ENCODE assay signal across 14 cellular contexts in genomic region chr6:38162493-38163185, GRCh38.
DNase-seq lines count a peak whose midpoint lies in the region; ATAC-seq and TF ChIP-seq lines count a peak whose summit lies in the region.
"Had no signal": no experiment of that assay in that cellular context is flagged by ENCODE, and none has a peak within 500 bp of the region (broad histone marks: within the 10 kb centered on the region; RNA-seq: fewer than 3 reads in every experiment).

No MANE protein-coding gene starts in this region.

- H3K36me3 ChIP-seq in HCT116 (ENCODE audit: control insufficient read depth in 1 of 2, insufficient read depth in 2 of 2, low read length in 2 of 2): no peaks in the 10 kb centered on the region
- H3K36me3 ChIP-seq in SK-N-MC (ENCODE audit: insufficient read depth, low read length): no peaks in the 10 kb centered on the region
- peaks cover 7 to 9% of the 10 kb centered on the region in 2 experiments for H3K36me3 ChIP-seq in trophoblast cell (ENCODE audit: control insufficient read depth in 1 of 2, insufficient read depth in 2 of 2, low read length in 2 of 2)
- no peaks in the 10 kb centered on the region for H3K36me3 ChIP-seq in PC-9 (ENCODE audit: low read depth)
- H3K36me3 ChIP-seq in mammary epithelial cell (ENCODE audit: insufficient read depth, low read length): no peaks in the 10 kb centered on the region
- H3K36me3 ChIP-seq: HAP-1 had no signal

- H3K9ac ChIP-seq in HCT116 (ENCODE audit: low read length) (no peak overlapping the region), SK-N-MC (ENCODE audit: insufficient read length) (no peak overlapping the region), trophoblast cell (ENCODE audit: low read length) (no peak overlapping the region), mammary epithelial cell (ENCODE audit: insufficient read depth, low read length) (no peak overlapping the region)
- H3K9ac ChIP-seq: BLaER1 treated with 17β-estradiol and CSF1 and Interleukin-3, amounts not matched to agents 10 nM and 100 nM had no signal

- H3K27ac ChIP-seq in HCT116 (ENCODE audit: low read depth, low read length) (no peak overlapping the region), SK-N-MC (0 out of 2 replicates have a peak overlapping the region, but pooled peaks have one; percentile 16), trophoblast cell (ENCODE audit: low read depth, low read length) (no peak overlapping the region), PC-9 (no peak overlapping the region), mammary epithelial cell (ENCODE audit: insufficient read depth, low read depth, low read length) (no peak overlapping the region)
- H3K27ac ChIP-seq: BLaER1 treated with 17β-estradiol and CSF1 and Interleukin-3, amounts not matched to agents 10 nM and 100 nM had no signal

- H3K27me3 ChIP-seq in HCT116 (ENCODE audit: insufficient read depth, low read length): no peaks in the 10 kb centered on the region
- no peaks in the 10 kb centered on the region for H3K27me3 ChIP-seq in trophoblast cell (ENCODE audit: insufficient read depth, low read length)
- no peaks in the 10 kb centered on the region for H3K27me3 ChIP-seq in PC-9 (ENCODE audit: insufficient read depth, low read depth)
- H3K27me3 ChIP-seq in mammary epithelial cell (ENCODE audit: insufficient read depth, low read length): no peaks in the 10 kb centered on the region
- H3K27me3 ChIP-seq: BLaER1 treated with 17β-estradiol and CSF1 and Interleukin-3, amounts not matched to agents 10 nM and 100 nM had no signal

- H3K9me3 Mint-ChIP-seq in glutamatergic neuron (ENCODE audit: unreplicated experiment) (peaks cover 13% of the 10 kb centered on the region), T-cell (peaks cover 0 to 5% (median 0%) of the 10 kb centered on the region in 3 donors)

- BruUV-seq in HCT116 (replicated peaks; lab: Mats Ljungman, UMichigan) (no TSS peak), PC-9 (replicated peaks; lab: Mats Ljungman, UMichigan) (no TSS peak), mammary epithelial cell (replicated peaks; lab: Mats Ljungman, UMichigan) (no TSS peak)

- no peak overlapping the region for H2BK12ac ChIP-seq in trophoblast cell (ENCODE audit: low read length)

- H3K23ac ChIP-seq in trophoblast cell (ENCODE audit: low read length): peak overlapping the region; percentile 6

- H3K4me3 ChIP-seq in HCT116 (replicated peaks in 1 of 2; ENCODE audit: low read depth in 1 of 2, low read length in 2 of 2) (no peak overlapping the region), SK-N-MC (no peak overlapping the region), trophoblast cell (ENCODE audit: low read depth, low read length) (no peak overlapping the region), PC-9 (no peak overlapping the region), mammary epithelial cell (replicated peaks in 1 of 3; ENCODE audit: insufficient read depth in 1 of 3, low read depth in 2 of 3, low read length in 3 of 3) (no peak overlapping the region)
- H3K4me3 ChIP-seq: BLaER1 treated with 17β-estradiol and CSF1 and Interleukin-3, amounts not matched to agents 10 nM and 100 nM; HAP-1 had no signal

- CTCF ChIA-PET in HCT116 (lab: Charles Lee) (no interaction called here), T-cell (lab: Charles Lee) (no interaction called here), PC-9 (lab: Charles Lee) (no interaction called here), mammary epithelial cell (lab: Charles Lee; ENCODE audit: low non-redundant PET) (no interaction called here)

- H3K79me2 ChIP-seq in HCT116 (ENCODE audit: insufficient read depth, low read length) (no peaks in the 10 kb centered on the region), trophoblast cell (ENCODE audit: control insufficient read depth, insufficient read depth, low read length, poor library complexity) (no peaks in the 10 kb centered on the region), PC-9 (ENCODE audit: low read depth) (no peaks in the 10 kb centered on the region), mammary epithelial cell (ENCODE audit: insufficient read depth, low read length) (no peaks in the 10 kb centered on the region)

- H3K36me3 Mint-ChIP-seq in glutamatergic neuron (ENCODE audit: unreplicated experiment) (peaks cover 20% of the 10 kb centered on the region), T-cell (peaks cover 17% of the 10 kb centered on the region)

- H3K14ac ChIP-seq in trophoblast cell (ENCODE audit: low read length): no peak overlapping the region

- no peaks in the 10 kb centered on the region for H4K20me1 ChIP-seq in HCT116 (ENCODE audit: insufficient read depth)
- H4K20me1 ChIP-seq in PC-9 (ENCODE audit: insufficient read depth): no peaks in the 10 kb centered on the region
- H4K20me1 ChIP-seq in mammary epithelial cell (ENCODE audit: insufficient read depth, low read length): no peaks in the 10 kb centered on the region

- H3K18ac ChIP-seq in trophoblast cell (ENCODE audit: low read length): no peak overlapping the region

- no peak overlapping the region for H2AFZ ChIP-seq in HCT116 (ENCODE audit: low read depth, low read length, poor library complexity, severe bottlenecking)
- H2AFZ ChIP-seq in trophoblast cell (ENCODE audit: insufficient read depth, low read length, poor library complexity): no peak overlapping the region
- H2AFZ ChIP-seq in PC-9: no peak overlapping the region
- no peak overlapping the region for H2AFZ ChIP-seq in mammary epithelial cell (ENCODE audit: low read depth, low read length)

- H4K12ac ChIP-seq in trophoblast cell (ENCODE audit: low read depth, low read length): no peak overlapping the region

- ATAC-seq in HCT116 (0 out of 2 replicates have a peak, but pooled peaks have one; percentile 15), T-cell (replicated peaks in 1 of 4) (no peak)

- no peak overlapping the region for H4K8ac ChIP-seq in trophoblast cell (ENCODE audit: low read depth, low read length)

- H3K4me1 ChIP-seq in HCT116 (ENCODE audit: control insufficient read depth in 1 of 2, insufficient read depth in 2 of 2, low read length in 2 of 2) (no peaks in the 10 kb centered on the region), trophoblast cell (ENCODE audit: control insufficient read depth in 1 of 2, insufficient read depth in 2 of 2, low read length in 2 of 2) (no peaks in the 10 kb centered on the region), PC-9 (replicated peaks; ENCODE audit: insufficient read depth) (no peaks in the 10 kb centered on the region), mammary epithelial cell (ENCODE audit: insufficient read depth, low read length) (no peaks in the 10 kb centered on the region)
- H3K4me1 ChIP-seq: HAP-1 had no signal

- no peaks in the 10 kb centered on the region for H3K79me1 ChIP-seq in trophoblast cell (ENCODE audit: low read length)

- H3K9me2 ChIP-seq in HCT116 (ENCODE audit: insufficient read depth) (no peaks in the 10 kb centered on the region), PC-9 (ENCODE audit: insufficient read depth) (no peaks in the 10 kb centered on the region)

- RAD21 ChIA-PET in HCT116 (lab: Charles Lee; ENCODE audit: low non-redundant PET in 1 of 2, low total read pairs in 2 of 2, uncharacterized antibody in 2 of 2, unreplicated experiment in 2 of 2): no interaction called here

- WGBS in trophoblast cell (ENCODE audit: extremely low coverage, insufficient coverage, insufficient read length): no CpG with 5 or more reads among the region's 17 CpGs
- WGBS in mammary epithelial cell (ENCODE audit: low coverage, missing lambda C conversion rate): 92% methylated on average over 12 of the region's 17 CpGs

- peaks cover 15% of the 10 kb centered on the region for H3K4me1 Mint-ChIP-seq in glutamatergic neuron (ENCODE audit: low read depth, unreplicated experiment)
- peaks cover 0 to 16% (median 0%) of the 10 kb centered on the region in 3 donors for H3K4me1 Mint-ChIP-seq in T-cell
- H3K4me1 Mint-ChIP-seq: CD4-positive, CD25-positive, alpha-beta regulatory T cell had no signal

- H3K4me3 Mint-ChIP-seq in glutamatergic neuron (ENCODE audit: unreplicated experiment) (no peak overlapping the region), T-cell (no peak overlapping the region)
- H3K4me3 Mint-ChIP-seq: CD4-positive, CD25-positive, alpha-beta regulatory T cell had no signal

- no peak for DNase-seq in HCT116 (ENCODE audit: low read depth, low spot score)
- no peak for DNase-seq in SK-N-MC (ENCODE audit: low read depth, low spot score)
- DNase-seq in glutamatergic neuron: no peak
- DNase-seq in trophoblast cell: no peak
- no peak for DNase-seq in T-cell
- DNase-seq in PC-9: no peak
- DNase-seq in mammary epithelial cell: no peak
- no peak for DNase-seq in SKM-1 (lab: John Stamatoyannopoulos, UW; ENCODE audit: unreplicated experiment)
- DNase-seq: ACHN; CD4-positive, CD25-positive, alpha-beta regulatory T cell; GOT3; KBM-7 had no signal

- H3K27ac Mint-ChIP-seq in glutamatergic neuron (ENCODE audit: unreplicated experiment) (peak overlapping the region; percentile 55), T-cell (no peak overlapping the region)

- no peaks in the 10 kb centered on the region for H3K9me3 ChIP-seq in HCT116 (ENCODE audit: control insufficient read depth in 1 of 2, insufficient read depth in 1 of 2, low read depth in 1 of 2, low read length in 2 of 2)
- H3K9me3 ChIP-seq in SK-N-MC (ENCODE audit: low read depth, low read length): no peaks in the 10 kb centered on the region
- peaks cover 3% of the 10 kb centered on the region for H3K9me3 ChIP-seq in trophoblast cell (ENCODE audit: insufficient read depth, low read depth, low read length)
- no peaks in the 10 kb centered on the region for H3K9me3 ChIP-seq in PC-9 (ENCODE audit: insufficient read depth, low read depth)
- H3K9me3 ChIP-seq in mammary epithelial cell (replicated peaks; ENCODE audit: insufficient read depth, low read length): no peaks in the 10 kb centered on the region
- H3K9me3 ChIP-seq: BLaER1 treated with 17β-estradiol and CSF1 and Interleukin-3, amounts not matched to agents 10 nM and 100 nM; HAP-1 had no signal

- H2BK120ac ChIP-seq in trophoblast cell (ENCODE audit: insufficient read depth, low read length, poor library complexity): no peak overlapping the region

- H3F3A ChIP-seq in PC-9 (ENCODE audit: insufficient read depth, low read depth): no peaks in the 10 kb centered on the region

- H3K4ac ChIP-seq in trophoblast cell (ENCODE audit: low read depth, low read length): no peak overlapping the region

- intact Hi-C loops in HCT116 (cut with micrococcal nuclease) (no loop called here), PC-9 (cut with micrococcal nuclease; ENCODE audit: unreplicated experiment) (no loop called here), mammary epithelial cell (cut with micrococcal nuclease) (no loop called here)

- no peak for TF ChIP-seq CTCF in HCT116 (IDR thresholded peaks at IDR 0.05 in 2 of 3, conservative IDR thresholded peaks at IDR 0.05 in 1 of 3; ENCODE audit: borderline replicate concordance in 1 of 3, insufficient read depth in 1 of 3, low read depth in 2 of 3, low read length in 2 of 3)
- no peak for TF ChIP-seq CTCF in glutamatergic neuron (IDR thresholded peaks at IDR 0.05; ENCODE audit: partially characterized antibody, unreplicated experiment)
- TF ChIP-seq CTCF in PC-9 (conservative IDR thresholded peaks at IDR 0.05): no peak
- no peak for TF ChIP-seq CTCF in mammary epithelial cell (conservative IDR thresholded peaks at IDR 0.05 in 1 of 2, IDR thresholded peaks at IDR 0.05 in 1 of 2; ENCODE audit: extremely low read depth in 1 of 2, insufficient read depth in 1 of 2, low read depth in 1 of 2, low read length in 2 of 2)

- no peak for TF ChIP-seq POLR2A in HCT116 (IDR thresholded peaks at IDR 0.05; ENCODE audit: borderline replicate concordance, extremely low read depth, insufficient read depth, insufficient read length)

- no peak overlapping the region for H2BK5ac ChIP-seq in trophoblast cell (ENCODE audit: low read depth, low read length, poor library complexity)

- in situ Hi-C loops in mammary epithelial cell (cut with MboI; ENCODE audit: low sequenced_read_pairs in 2 of 2): no loop called here

- dilution Hi-C loops in mammary epithelial cell (cut with HindIII; ENCODE audit: low sequenced_read_pairs): no loop called here

- no peak overlapping the region for H2AK5ac ChIP-seq in trophoblast cell (ENCODE audit: low read length)

- peaks cover 13% of the 10 kb centered on the region for H3K27me3 Mint-ChIP-seq in glutamatergic neuron (ENCODE audit: unreplicated experiment)
- H3K27me3 Mint-ChIP-seq in T-cell: no peaks in the 10 kb centered on the region
- H3K27me3 Mint-ChIP-seq: CD4-positive, CD25-positive, alpha-beta regulatory T cell had no signal

- POLR2A ChIA-PET in HCT116 (lab: Charles Lee) (interaction anchor here (0.6 kb wide), 1 partner anchor 34 kb away, joined by 3 read pairs; no protein-coding TSS in a partner anchor), T-cell (lab: Charles Lee) (no interaction called here), PC-9 (lab: Charles Lee; ENCODE audit: unreplicated experiment) (no interaction called here)

- TF ChIP-seq RAD21 in HCT116 (IDR thresholded peaks at IDR 0.05; ENCODE audit: low read depth): no peak

- no peak overlapping the region for H4K91ac ChIP-seq in trophoblast cell (ENCODE audit: low read depth, low read length)

- no peak overlapping the region for H3K4me2 ChIP-seq in HCT116 (ENCODE audit: low read length)
- no peak overlapping the region for H3K4me2 ChIP-seq in trophoblast cell (ENCODE audit: low read length)
- no peak overlapping the region for H3K4me2 ChIP-seq in PC-9
- H3K4me2 ChIP-seq in mammary epithelial cell (ENCODE audit: insufficient read depth, low read depth, low read length): no peak overlapping the region
- H3K4me2 ChIP-seq: BLaER1 treated with 17β-estradiol and CSF1 and Interleukin-3, amounts not matched to agents 10 nM and 100 nM had no signal
